ENCODE assay signal across 18 cellular contexts in genomic region chr14:95326987-95327386, GRCh38.
A peak's percentile ranks its signal among the peaks of the same experiment; 100 is the strongest.
DNase-seq lines count a peak whose midpoint lies in the region; ATAC-seq, FAIRE-seq and TF ChIP-seq lines count a peak whose summit lies in the region.
"Had no signal": no experiment of that assay in that cellular context is flagged by ENCODE, and none has a peak within 500 bp of the region (broad histone marks: within the 10 kb centered on the region; RNA-seq: fewer than 3 reads in every experiment).

No MANE protein-coding gene starts in this region.

- peaks cover 11% of the 10 kb centered on the region for H3K36me3 ChIP-seq in OCI-LY3 (replicated peaks; ENCODE audit: low read depth, low read length)
- H3K36me3 ChIP-seq: brain microvascular endothelial cell, sigmoid colon, tibial nerve had no signal

- peak; percentile 25 for DNase-seq in activated effector memory CD4-positive, alpha-beta T cell treated with anti-CD3 and anti-CD28 coated beads, Interleukin-2, amount 50 U/mL, for 16 hours
- no peak for DNase-seq in activated effector memory CD4-positive, alpha-beta T cell treated with Interleukin-2 at 50 U/mL for 16 hours
- DNase-seq in kidney glomerular epithelial cell (lab: John Stamatoyannopoulos, UW) (no peak), medulla oblongata (ENCODE audit: extremely low spot score) (no peak), activated gamma-delta T cell (lab: John Stamatoyannopoulos, UW) (no peak), HTR-8/SVneo (ENCODE audit: insufficient read length, low spot score) (no peak)
- DNase-seq: activated naive CD4-positive, alpha-beta T cell treated with anti-CD3 and anti-CD28 coated beads, Interleukin-2, amount 50 U/mL, for 16 hours; brain microvascular endothelial cell; CD8-positive, alpha-beta memory T cell; effector memory CD4-positive, alpha-beta T cell; NCI-H146; NCI-H510A treated with DMSO at 0.1 percent for 48 hours; sigmoid colon; stimulated activated CD4-positive, alpha-beta T cell treated with anti-CD3 and anti-CD28 coated beads, Interleukin-4, amount 100 ng/mL, for 24 hours had no signal

- ATAC-seq in HG03025 (IDR thresholded peaks at IDR 0.05; ENCODE audit: low FRiP score, unreplicated experiment): peak; percentile 32
- ATAC-seq: Panc1 had no signal

- H2AFZ ChIP-seq in OCI-LY3 (ENCODE audit: low read depth, low read length): no peak overlapping the region

- peak overlapping the region; percentile 47 for H3K4me3 ChIP-seq in OCI-LY3 (ENCODE audit: low read length)
- H3K4me3 ChIP-seq: sigmoid colon, tibial nerve had no signal

- no peaks in the 10 kb centered on the region for H4K20me1 ChIP-seq in OCI-LY3 (ENCODE audit: insufficient read depth, low read length)

- H3K27me3 ChIP-seq in OCI-LY3 (ENCODE audit: low read depth, low read length): peaks cover 41% of the 10 kb centered on the region
- H3K27me3 ChIP-seq: brain microvascular endothelial cell, sigmoid colon, tibial nerve had no signal

- H3K4me1 ChIP-seq in OCI-LY3 (ENCODE audit: low read length): peaks cover 30% of the 10 kb centered on the region
- H3K4me1 ChIP-seq: sigmoid colon had no signal

- no peak for FAIRE-seq in HTR-8/SVneo (lab: Jason Lieb, UNC)

- no peak overlapping the region; the same call in 1 of the 2 replicates for H3K9ac ChIP-seq in OCI-LY3 (ENCODE audit: low read length)

- H3K4me2 ChIP-seq in OCI-LY3 (ENCODE audit: low read length): peak overlapping the region; percentile 80

- H3K79me2 ChIP-seq in OCI-LY3 (ENCODE audit: low read length): no peaks in the 10 kb centered on the region

- no peak for TF ChIP-seq CTCF in OCI-LY3 (IDR thresholded peaks at IDR 0.05; ENCODE audit: low read depth, low read length)

- no peak overlapping the region for H3K27ac ChIP-seq in OCI-LY3 (ENCODE audit: low read length)
- H3K27ac ChIP-seq: brain microvascular endothelial cell, sigmoid colon, tibial nerve had no signal

- peaks cover 17% of the 10 kb centered on the region for H3K9me3 ChIP-seq in OCI-LY3 (ENCODE audit: insufficient read depth, low read length)
- H3K9me3 ChIP-seq: sigmoid colon, tibial nerve had no signal
